In genomic region chr3:152296990-152297389, GRCh38 we compare ENCODE assay signal across 16 cellular contexts. TPM values are rescaled to one million over a fixed set of nuclear protein-coding genes. Genes with fewer than 3 reads are reported as not detected.
DNase-seq lines count a peak whose midpoint lies in the region; ATAC-seq and TF ChIP-seq lines count a peak whose summit lies in the region.
"Had no signal": no experiment of that assay in that cellular context is flagged by ENCODE, and none has a peak within 500 bp of the region (broad histone marks: within the 10 kb centered on the region; RNA-seq: fewer than 3 reads in every experiment).

No MANE protein-coding gene starts in this region.

- no peak for DNase-seq in stimulated activated naive CD8-positive, alpha-beta T cell treated with anti-CD3 and anti-CD28 coated beads, Interleukin-15, Interleukin-2, amounts not matched to agents 100 U/mL and 50 U/mL, for 24 hours
- DNase-seq in kidney tubule cell (ENCODE audit: low spot score) (peak; percentile 54), NCI-H2107 treated with DMSO at 0.1 percent for 48 hours (lab: John Stamatoyannopoulos, UW; ENCODE audit: unreplicated experiment) (no peak), HPDE6-E6E7 (ENCODE audit: extremely low spot score) (no peak), neuronal stem cell (ENCODE audit: low spot score) (no peak), left ventricle myocardium superior (no peak)
- DNase-seq: HCEC 1CT; mesendoderm; NCI-H1105 treated with DMSO at 0.1 percent for 48 hours; NCI-H510A treated with DMSO at 0.1 percent for 48 hours; SJCRH30; stimulated activated CD4-positive, alpha-beta T cell treated with anti-CD3 and anti-CD28 coated beads, Interleukin-4, amount 100 ng/mL, for 1 hour; stimulated activated naive CD4-positive, alpha-beta T cell treated with Interleukin-2 at 50 U/mL for 16 hours had no signal

- no peak for ATAC-seq in stimulated activated naive CD8-positive, alpha-beta T cell treated with anti-CD3 and anti-CD28 coated beads, Interleukin-15, Interleukin-2, amounts not matched to agents 100 U/mL and 50 U/mL, for 24 hours
- no peak for ATAC-seq in left ventricle myocardium superior

- H3K14ac ChIP-seq in neuronal stem cell (ENCODE audit: low read length): no peak overlapping the region

- H3K9me3 ChIP-seq in SU-DHL-6 (ENCODE audit: insufficient read depth, low read length) (no peaks in the 10 kb centered on the region), neuronal stem cell (replicated peaks in 1 of 2; ENCODE audit: control insufficient read depth in 2 of 2, insufficient read depth in 1 of 2, low read depth in 1 of 2, low read length in 2 of 2) (no peaks in the 10 kb centered on the region)
- H3K9me3 ChIP-seq: SJCRH30 had no signal

- H4K91ac ChIP-seq in neuronal stem cell (ENCODE audit: low read depth, low read length, poor library complexity): no peak overlapping the region

- no CpG with 5 or more reads among the region's 2 CpGs for WGBS in neuronal stem cell (ENCODE audit: extremely low coverage in 2 of 2, insufficient read length in 2 of 2, insufficient replicate concordance in 1 of 2), 2 donors

- H3K4me3 Mint-ChIP-seq in stimulated activated naive CD8-positive, alpha-beta T cell treated with anti-CD3 and anti-CD28 coated beads, Interleukin-15, Interleukin-2, amounts not matched to agents 100 ng/mL and 50 ng/mL, for 24 hours: peak overlapping the region; percentile 14

- peaks cover 42% of the 10 kb centered on the region for H3F3A ChIP-seq in SU-DHL-6 (ENCODE audit: insufficient read depth)

- no peak for TF ChIP-seq CTCF in SU-DHL-6 (IDR thresholded peaks at IDR 0.05; ENCODE audit: insufficient read depth, low read length, poor library complexity, severe bottlenecking)

- no peak overlapping the region for H4K8ac ChIP-seq in neuronal stem cell (ENCODE audit: low read depth, low read length)

- no peaks in the 10 kb centered on the region for H3K27me3 ChIP-seq in SU-DHL-6 (ENCODE audit: low read length)
- H3K27me3 ChIP-seq in neuronal stem cell (ENCODE audit: control insufficient read depth in 3 of 3, insufficient read depth in 3 of 3, low read depth in 1 of 3, low read length in 3 of 3): no peaks in the 10 kb centered on the region
- H3K27me3 ChIP-seq: BLaER1 treated with 17β-estradiol and CSF1 and Interleukin-3, amounts not matched to agents 10 nM and 100 nM; SJCRH30 had no signal

- intact Hi-C loops in left ventricle myocardium superior (cut with micrococcal nuclease): no loop called here

- H3K79me1 ChIP-seq in neuronal stem cell (ENCODE audit: low read depth, low read length): peaks cover 2% of the 10 kb centered on the region

- H2BK15ac ChIP-seq in neuronal stem cell (ENCODE audit: low read length): no peak overlapping the region

- H3K4me1 Mint-ChIP-seq in stimulated activated naive CD8-positive, alpha-beta T cell treated with anti-CD3 and anti-CD28 coated beads, Interleukin-15, Interleukin-2, amounts not matched to agents 100 ng/mL and 50 ng/mL, for 24 hours (ENCODE audit: low read depth): peaks cover 86% of the 10 kb centered on the region

- H3K4ac ChIP-seq in neuronal stem cell (ENCODE audit: low read length): no peak overlapping the region

- peaks cover 4 to 8% of the 10 kb centered on the region in 2 donors for H3K4me1 ChIP-seq in neuronal stem cell (ENCODE audit: control insufficient read depth in 2 of 2, insufficient read depth in 1 of 2, low read depth in 1 of 2, low read length in 2 of 2)

- no peaks in the 10 kb centered on the region for H3K9me2 ChIP-seq in SU-DHL-6 (replicated peaks; ENCODE audit: insufficient read depth, low read length)

- H3K27ac ChIP-seq in SU-DHL-6 (ENCODE audit: low read depth, low read length) (peak overlapping the region; percentile 7; the same call in 1 of the 2 replicates), neuronal stem cell (replicated peaks; ENCODE audit: low read length) (no peak overlapping the region)
- H3K27ac ChIP-seq: BLaER1 treated with 17β-estradiol and CSF1 and Interleukin-3, amounts not matched to agents 10 nM and 100 nM; SJCRH30 had no signal

- H3K27ac Mint-ChIP-seq in stimulated activated naive CD8-positive, alpha-beta T cell treated with anti-CD3 and anti-CD28 coated beads, Interleukin-15, Interleukin-2, amounts not matched to agents 100 ng/mL and 50 ng/mL, for 24 hours: peak overlapping the region; percentile 77

- no peaks in the 10 kb centered on the region for H3K27me3 Mint-ChIP-seq in stimulated activated naive CD8-positive, alpha-beta T cell treated with anti-CD3 and anti-CD28 coated beads, Interleukin-15, Interleukin-2, amounts not matched to agents 100 ng/mL and 50 ng/mL, for 24 hours

- no peak overlapping the region for H2BK120ac ChIP-seq in neuronal stem cell (ENCODE audit: low read depth, low read length)

- peaks cover 39% of the 10 kb centered on the region; the same call in 1 of the 2 replicates for H4K20me1 ChIP-seq in SU-DHL-6 (ENCODE audit: low read depth, low read length)

- no peak overlapping the region for H2BK12ac ChIP-seq in neuronal stem cell (ENCODE audit: low read length)

- H3K79me2 ChIP-seq in SU-DHL-6 (ENCODE audit: insufficient read depth, low read length): peaks cover 100% of the 10 kb centered on the region

- H2AK5ac ChIP-seq in neuronal stem cell (ENCODE audit: low read depth, low read length): no peak overlapping the region

- H3K4me2 ChIP-seq in SU-DHL-6 (ENCODE audit: low read depth, low read length, poor library complexity, severe bottlenecking): peak overlapping the region; percentile 28
- H3K4me2 ChIP-seq in neuronal stem cell (ENCODE audit: insufficient read depth, low read length, poor library complexity, severe bottlenecking): no peak overlapping the region

- H3K36me3 Mint-ChIP-seq in stimulated activated naive CD8-positive, alpha-beta T cell treated with anti-CD3 and anti-CD28 coated beads, Interleukin-15, Interleukin-2, amounts not matched to agents 100 ng/mL and 50 ng/mL, for 24 hours (ENCODE audit: low read depth): peaks cover 41% of the 10 kb centered on the region

- no peak overlapping the region for H3K9ac ChIP-seq in SU-DHL-6 (ENCODE audit: low read length)
- H3K9ac ChIP-seq in neuronal stem cell (ENCODE audit: low read depth, low read length, poor library complexity): no peak overlapping the region
- H3K9ac ChIP-seq: BLaER1 treated with 17β-estradiol and CSF1 and Interleukin-3, amounts not matched to agents 10 nM and 100 nM had no signal

- no peak overlapping the region for H3K18ac ChIP-seq in neuronal stem cell (ENCODE audit: low read length)

- no peak overlapping the region for H3K23ac ChIP-seq in neuronal stem cell (ENCODE audit: low read depth, low read length, poor library complexity)

- no peak overlapping the region for H3K4me3 ChIP-seq in SU-DHL-6 (ENCODE audit: insufficient read depth, low read length, poor library complexity, severe bottlenecking)
- H3K4me3 ChIP-seq in neuronal stem cell (ENCODE audit: low read length in 2 of 2): no peak overlapping the region
- H3K4me3 ChIP-seq: BLaER1 treated with 17β-estradiol and CSF1 and Interleukin-3, amounts not matched to agents 10 nM and 100 nM; SJCRH30 had no signal

- peaks cover 36% of the 10 kb centered on the region for H3K36me3 ChIP-seq in SU-DHL-6 (ENCODE audit: low read length)
- H3K36me3 ChIP-seq in neuronal stem cell (replicated peaks in 1 of 2; ENCODE audit: control insufficient read depth in 2 of 2, insufficient read depth in 2 of 2, low read length in 2 of 2): peaks cover 0 to 23% of the 10 kb centered on the region in 2 donors
- H3K36me3 ChIP-seq: SJCRH30 had no signal

- H2BK5ac ChIP-seq in neuronal stem cell (ENCODE audit: low read length): no peak overlapping the region

- H2AFZ ChIP-seq in SU-DHL-6 (ENCODE audit: low read depth, low read length, severe bottlenecking) (no peak overlapping the region), neuronal stem cell (ENCODE audit: low read length) (no peak overlapping the region)

- H3K9me3 Mint-ChIP-seq in stimulated activated naive CD8-positive, alpha-beta T cell treated with anti-CD3 and anti-CD28 coated beads, Interleukin-15, Interleukin-2, amounts not matched to agents 100 ng/mL and 50 ng/mL, for 24 hours: no peaks in the 10 kb centered on the region

RNA-seq across cellular contexts. Expression of gene MBNL1, which starts 28.3 kb away (rescaled TPM):
- polyA plus RNA-seq in neuronal stem cell (2013, experiment 1 of 2): 5.8 TPM
- 6.1 TPM for polyA plus RNA-seq in neuronal stem cell (2013, experiment 2 of 2)
- total RNA-seq in left ventricle myocardium superior: 172 TPM
